ENCODE assay signal across 29 cellular contexts in genomic region chr5:76264681-76265080, GRCh38.
"Had no signal": no experiment of that assay in that cellular context is flagged by ENCODE, and none has a peak within 500 bp of the region (broad histone marks: within the 10 kb centered on the region; RNA-seq: fewer than 3 reads in every experiment).

No MANE protein-coding gene starts in this region.

- H3K36me3 Mint-ChIP-seq: stimulated activated effector memory CD8-positive, alpha-beta T cell treated with anti-CD3 and anti-CD28 coated beads, Interleukin-12 subunit alpha, Interleukin-12 subunit beta, amount 100 ng/mL, for 72 hours; stimulated activated memory B cell treated with anti-CD40 and anti-IgM and Interleukin-4, amounts not matched to agents 10 μg/mL and 1 μg/mL and 100 μg/mL, for 72 hours; type B pancreatic cell had no signal

- H3K4me3 ChIP-seq: stomach, suprapubic skin, testis, thoracic aorta, thyroid gland, tibial artery, tibial nerve, transverse colon, upper lobe of left lung, upper lobe of right lung, uterus, vagina had no signal

- DNase-seq: stimulated activated CD4-positive, alpha-beta T cell treated with anti-CD3 and anti-CD28 coated beads, Interleukin-2, amount 100 ng/mL, for 48 hours; stimulated activated CD4-positive, alpha-beta T cell treated with anti-CD3 and anti-CD28 coated beads, Interleukin-4, amount 100 ng/mL, for 1 hour; stimulated activated CD4-positive, alpha-beta T cell treated with anti-CD3 and anti-CD28 coated beads, Interleukin-4, amount 100 ng/mL, for 24 hours; stimulated activated CD4-positive, alpha-beta T cell treated with anti-CD3 and anti-CD28 coated beads, Interleukin-4, amount 100 ng/mL, for 4 hours; stimulated activated CD8-positive, alpha-beta memory T cell treated with anti-CD3 and anti-CD28 coated beads, Interleukin-4, amount 100 ng/mL, for 48 hours; stimulated activated naive B cell treated with anti-CD40 and anti-IgM and Interleukin-4, amounts not matched to agents 10 μg/mL and 1 μg/mL and 100 μg/mL, for 72 hours; stimulated activated naive CD4-positive, alpha-beta T cell; stimulated activated naive CD4-positive, alpha-beta T cell treated with Interleukin-2 at 50 U/mL for 16 hours; stimulated activated naive CD8-positive, alpha-beta T cell treated with anti-CD3 and anti-CD28 coated beads, Interleukin-15, amount 100 ng/mL, for 72 hours; stimulated activated naive CD8-positive, alpha-beta T cell treated with anti-CD3 and anti-CD28 coated beads, Interleukin-15, Interleukin-2, amounts not matched to agents 100 U/mL and 50 U/mL, for 24 hours; stomach; substantia nigra; testis; thyroid gland; tibial artery; transverse colon; trophoblast cell; upper lobe of left lung; upper lobe of right lung; uterus had no signal

- H3K4me1 ChIP-seq: stomach, suprapubic skin, testis, tibial artery, transverse colon, upper lobe of left lung, upper lobe of right lung, uterus, vagina had no signal

- H3K4me3 Mint-ChIP-seq: stimulated activated effector memory CD8-positive, alpha-beta T cell treated with anti-CD3 and anti-CD28 coated beads, Interleukin-12 subunit alpha, Interleukin-12 subunit beta, amount 100 ng/mL, for 72 hours; stimulated activated memory B cell treated with anti-CD40 and anti-IgM and Interleukin-4, amounts not matched to agents 10 μg/mL and 1 μg/mL and 100 μg/mL, for 72 hours; stimulated activated naive B cell treated with anti-CD40 and anti-IgM and Interleukin-4, amounts not matched to agents 10 μg/mL and 1 μg/mL and 100 μg/mL, for 72 hours; stimulated activated naive CD8-positive, alpha-beta T cell treated with anti-CD3 and anti-CD28 coated beads, Interleukin-15, amount 100 ng/mL, for 72 hours; stimulated activated naive CD8-positive, alpha-beta T cell treated with anti-CD3 and anti-CD28 coated beads, Interleukin-15, Interleukin-2, amounts not matched to agents 100 ng/mL and 50 ng/mL, for 24 hours had no signal

- H3K27me3 Mint-ChIP-seq: stimulated activated naive CD8-positive, alpha-beta T cell treated with anti-CD3 and anti-CD28 coated beads, Interleukin-15, Interleukin-2, amounts not matched to agents 100 ng/mL and 50 ng/mL, for 24 hours had no signal

- H3K9me3 ChIP-seq: stomach, suprapubic skin, testis, thoracic aorta, thyroid gland, tibial artery, tibial nerve, transverse colon, upper lobe of left lung, upper lobe of right lung, uterus, vagina had no signal

- ATAC-seq: stimulated activated effector memory CD8-positive, alpha-beta T cell treated with anti-CD3 and anti-CD28 coated beads, Interleukin-12 subunit alpha, Interleukin-12 subunit beta, amount 100 ng/mL, for 72 hours; stimulated activated memory B cell treated with anti-CD40 and anti-IgM and Interleukin-4, amounts not matched to agents 10 μg/mL and 1 μg/mL and 100 μg/mL, for 72 hours; stimulated activated naive B cell treated with anti-CD40 and anti-IgM and Interleukin-4, amounts not matched to agents 10 μg/mL and 1 μg/mL and 100 μg/mL, for 72 hours; stimulated activated naive CD8-positive, alpha-beta T cell treated with anti-CD3 and anti-CD28 coated beads, Interleukin-15, amount 100 ng/mL, for 72 hours; stimulated activated naive CD8-positive, alpha-beta T cell treated with anti-CD3 and anti-CD28 coated beads, Interleukin-15, Interleukin-2, amounts not matched to agents 100 U/mL and 50 U/mL, for 24 hours; upper lobe of right lung had no signal

- H3K36me3 ChIP-seq: stomach, suprapubic skin, thoracic aorta, thyroid gland, tibial artery, tibial nerve, transverse colon, upper lobe of left lung, upper lobe of right lung, uterus, vagina had no signal

- H3K27me3 ChIP-seq: suprapubic skin, testis, thyroid gland, tibial artery, tibial nerve, transverse colon, upper lobe of left lung, upper lobe of right lung, uterus, vagina had no signal

- H3K27ac Mint-ChIP-seq: stimulated activated effector memory CD8-positive, alpha-beta T cell treated with anti-CD3 and anti-CD28 coated beads, Interleukin-12 subunit alpha, Interleukin-12 subunit beta, amount 100 ng/mL, for 72 hours; stimulated activated memory B cell treated with anti-CD40 and anti-IgM and Interleukin-4, amounts not matched to agents 10 μg/mL and 1 μg/mL and 100 μg/mL, for 72 hours; stimulated activated naive B cell treated with anti-CD40 and anti-IgM and Interleukin-4, amounts not matched to agents 10 μg/mL and 1 μg/mL and 100 μg/mL, for 72 hours; stimulated activated naive CD8-positive, alpha-beta T cell treated with anti-CD3 and anti-CD28 coated beads, Interleukin-15, amount 100 ng/mL, for 72 hours; stimulated activated naive CD8-positive, alpha-beta T cell treated with anti-CD3 and anti-CD28 coated beads, Interleukin-15, Interleukin-2, amounts not matched to agents 100 ng/mL and 50 ng/mL, for 24 hours; type B pancreatic cell had no signal

- H3K27ac ChIP-seq: stomach, suprapubic skin, testis, thoracic aorta, thyroid gland, tibial artery, tibial nerve, transverse colon, upper lobe of left lung, upper lobe of right lung, uterus, vagina had no signal

- FAIRE-seq: urothelium cell line had no signal
